In genomic region chrX:116204947-116205346, GRCh38 we compare ENCODE assay signal across 8 cellular contexts. TPM values are rescaled to one million over a fixed set of nuclear protein-coding genes. Genes with fewer than 3 reads are reported as not detected.
DNase-seq lines count a peak whose midpoint lies in the region; ATAC-seq and TF ChIP-seq lines count a peak whose summit lies in the region.

No MANE protein-coding gene starts in this region.

- TF ChIP-seq CTCF in GM06990 (IDR thresholded peaks at IDR 0.05; ENCODE audit: insufficient read depth, low read length, poor library complexity, severe bottlenecking) (peak; percentile 68), KMS-11 (conservative IDR thresholded peaks at IDR 0.05; ENCODE audit: low read depth, low read length) (peak; percentile 73), adrenal gland (IDR thresholded peaks at IDR 0.05) (peak; percentile 38 to 68 (median 50)), lower lobe of right lung (IDR thresholded peaks at IDR 0.05) (peak; percentile 39)

- DNase-seq in GM06990 (ENCODE audit: extremely low read depth, insufficient read length) = no peak
- DNase-seq in adrenal gland = no peak
- no peak for DNase-seq in lower lobe of right lung
- no peak for DNase-seq in activated CD8-positive, alpha-beta memory T cell treated with anti-CD3 and anti-CD28 coated beads, Interleukin-2, amount 50 U/mL, for 4 hours
- DNase-seq in GOT3 (lab: John Stamatoyannopoulos, UW) = no peak
- no peak for DNase-seq in HPDE6-E6E7 (ENCODE audit: extremely low spot score)

- intact Hi-C loops in adrenal gland (cut with DNase I) = no loop called here
- intact Hi-C loops in lower lobe of right lung (cut with DNase I) = no loop called here

- ATAC-seq in lower lobe of right lung (peak; percentile 42 to 60), GM19023 (IDR thresholded peaks at IDR 0.05; ENCODE audit: unreplicated experiment) (no peak)

- no peaks in the 10 kb centered on the region for H4K20me1 ChIP-seq in KMS-11 (ENCODE audit: insufficient read depth)

- no peak overlapping the region for H3K27ac ChIP-seq in KMS-11
- H3K27ac ChIP-seq in adrenal gland = no peak overlapping the region
- H3K27ac ChIP-seq in lower lobe of right lung = no peak overlapping the region

- H3K4me2 ChIP-seq in KMS-11 = no peak overlapping the region

- no peak overlapping the region for H2AFZ ChIP-seq in KMS-11 (ENCODE audit: low read depth)

- H3K4me1 ChIP-seq in KMS-11 (ENCODE audit: low read depth, poor library complexity, severe bottlenecking) = no peaks in the 10 kb centered on the region
- no peaks in the 10 kb centered on the region for H3K4me1 ChIP-seq in adrenal gland (replicated peaks in 1 of 2)
- H3K4me1 ChIP-seq in lower lobe of right lung = no peaks in the 10 kb centered on the region

- WGBS in adrenal gland, 4 donors = 0 to 4% (median 1%) methylated on average over 3 of the region's 3 CpGs

- no peaks in the 10 kb centered on the region for H3K79me2 ChIP-seq in KMS-11 (ENCODE audit: insufficient read depth, low read depth)

- H3K36me3 ChIP-seq in GM06990 (ENCODE audit: control insufficient read depth, insufficient read depth, low read length) (no peaks in the 10 kb centered on the region), KMS-11 (ENCODE audit: insufficient read depth) (no peaks in the 10 kb centered on the region), adrenal gland (replicated peaks in 1 of 2) (no peaks in the 10 kb centered on the region), lower lobe of right lung (no peaks in the 10 kb centered on the region)

- no peaks in the 10 kb centered on the region for H3K27me3 ChIP-seq in GM06990 (replicated peaks; ENCODE audit: control insufficient read depth, insufficient read depth, low read length)
- H3K27me3 ChIP-seq in KMS-11 (ENCODE audit: insufficient read depth, low read depth) = no peaks in the 10 kb centered on the region
- H3K27me3 ChIP-seq in adrenal gland = peaks cover 17% of the 10 kb centered on the region
- H3K27me3 ChIP-seq in lower lobe of right lung (ENCODE audit: low read depth) = no peaks in the 10 kb centered on the region

- H3K9ac ChIP-seq in KMS-11 = no peak overlapping the region

- H3K9me3 ChIP-seq in adrenal gland (replicated peaks in 1 of 3) (no peaks in the 10 kb centered on the region), lower lobe of right lung (no peaks in the 10 kb centered on the region)

- H3K4me3 ChIP-seq in GM06990 (replicated peaks; ENCODE audit: low read depth, low read length) = no peak overlapping the region
- H3K4me3 ChIP-seq in KMS-11 (IDR thresholded peaks at IDR 0.05; ENCODE audit: insufficient read depth, low read depth, low read length) = no peak overlapping the region
- H3K4me3 ChIP-seq in adrenal gland = no peak overlapping the region
- H3K4me3 ChIP-seq in lower lobe of right lung = no peak overlapping the region

- TF ChIP-seq POLR2A in adrenal gland (IDR thresholded peaks at IDR 0.05) = no peak

RNA-seq across cellular contexts. Expression of gene AGTR2, which starts 34.4 kb away (rescaled TPM):
- total RNA-seq in adrenal gland (1 to 10 TPM in 2 of 8 donors, under 1 TPM in 5, not detected in 1; 0.08 to 2.2 (median 0.42) TPM), lower lobe of right lung (44.2 TPM)
- under 1 TPM in 2 of 3 donors, not detected in 1; 0.03 to 0.18 TPM for polyA plus RNA-seq in adrenal gland

Comparison
In these comparisons a context has a peak if more than half of its experiments do, and no peak if none do; other contexts are left out.
1. RNA of gene AGTR2, which starts 34.4 kb away (total RNA-seq): 44.2 TPM in lower lobe of right lung (single experiment); 0.08 to 2.2 TPM in adrenal gland; every median in the first group is over 10 times any median in the second.
2. Peak in every context shown above with its lines, with median percentiles within 50 percentile points of each other: CTCF ChIP-seq.